ENCODE assay signal across 1 cellular context in genomic region chr12:62910549-62911169, GRCh38.
TF ChIP-seq lines count a peak whose summit lies in the region.

No MANE protein-coding gene starts in this region.

TF ChIP-seq in K562, 482 proteins besides CTCF, POLR2A, EP300 and RAD21 (continued from another document and continues in another):
- TF ChIP-seq ZBTB9 (CRISPR knock-in tag; IDR thresholded peaks at IDR 0.05) (0 out of 2 replicates have a peak, but pooled peaks have one; percentile 26), ZNF282 (CRISPR knock-in tag; IDR thresholded peaks at IDR 0.05) (no peak), ILK (tag; IDR thresholded peaks at IDR 0.05; ENCODE audit: borderline replicate concordance, low read depth) (no peak), KDM1A (IDR thresholded peaks at IDR 0.05) (peak; percentile 98), ZNF217 (CRISPR knock-in tag; IDR thresholded peaks at IDR 0.05) (no peak), MGA (IDR thresholded peaks at IDR 0.05) (no peak), TCF7 (IDR thresholded peaks at IDR 0.05; ENCODE audit: borderline replicate concordance) (0 out of 2 replicates have a peak, but pooled peaks have one; percentile 56), ZNF318 (IDR thresholded peaks at IDR 0.05; ENCODE audit: borderline replicate concordance in 1 of 2, low read depth in 1 of 2) (peak in 1 of 2 experiments; percentile 55; a peak in 1 of 4 replicates), ZBTB8A (IDR thresholded peaks at IDR 0.05; ENCODE audit: partially characterized antibody) (no peak), MYBL2 (IDR thresholded peaks at IDR 0.05; ENCODE audit: low read depth) (peak; percentile 76), MYBL2 (CRISPR knock-in tag; IDR thresholded peaks at IDR 0.05; ENCODE audit: borderline replicate concordance) (no peak), CLOCK (CRISPR knock-in tag; IDR thresholded peaks at IDR 0.05; ENCODE audit: borderline replicate concordance) (no peak), ZNF311 (CRISPR knock-in tag; IDR thresholded peaks at IDR 0.05) (0 out of 2 replicates have a peak, but pooled peaks have one; percentile 32), ZNF175 (CRISPR knock-in tag; IDR thresholded peaks at IDR 0.05; ENCODE audit: low read depth) (peak; percentile 91), KLF16 (IDR thresholded peaks at IDR 0.05) (peak; percentile 96), DACH1 (IDR thresholded peaks at IDR 0.05; ENCODE audit: partially characterized antibody) (peak; percentile 96), CEBPG (CRISPR knock-in tag; IDR thresholded peaks at IDR 0.05) (no peak), CEBPG (tag; conservative IDR thresholded peaks at IDR 0.05 in 1 of 2, IDR thresholded peaks at IDR 0.05 in 1 of 2) (no peak), RHOXF2B (CRISPR knock-in tag; conservative IDR thresholded peaks at IDR 0.05) (no peak), FOXM1 (IDR thresholded peaks at IDR 0.05; ENCODE audit: low read depth) (peak; percentile 91), FOXM1 (CRISPR knock-in tag; IDR thresholded peaks at IDR 0.05; ENCODE audit: low read depth) (no peak), FOXJ2 (tag; IDR thresholded peaks at IDR 0.05) (peak; percentile 90), ZEB2 (IDR thresholded peaks at IDR 0.05) (peak; percentile 92), ZBTB43 (CRISPR knock-in tag; IDR thresholded peaks at IDR 0.05) (no peak)
